Comparison of ENCODE assay signal across 32 cellular contexts in the genomic region with DNA sequence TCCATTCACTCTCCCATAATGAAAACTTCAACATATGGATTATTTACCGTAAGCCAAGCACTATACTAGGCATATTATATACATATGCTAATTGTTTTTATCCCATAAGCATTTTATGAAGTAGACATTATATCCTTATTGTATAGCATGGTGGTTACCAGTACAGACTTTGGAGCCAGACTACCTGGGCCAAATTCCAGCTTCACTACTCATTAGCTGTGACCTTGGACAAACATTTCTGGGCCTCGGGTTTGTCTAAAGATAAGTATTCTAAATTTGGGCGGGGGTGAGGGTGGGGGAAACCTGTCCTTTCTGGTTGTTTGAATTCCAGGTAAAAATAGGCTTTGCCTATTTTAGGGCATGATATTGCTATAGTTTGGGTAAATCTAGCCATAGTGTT.
"Had no signal": no experiment of that assay in that cellular context is flagged by ENCODE, and none has a peak within 500 bp of the region (broad histone marks: within the 10 kb centered on the region; RNA-seq: fewer than 3 reads in every experiment).

No MANE protein-coding gene starts in this region.

- H3K4me1 ChIP-seq: foreskin keratinocyte, gastroesophageal sphincter had no signal

- H3K27ac ChIP-seq: brain microvascular endothelial cell, esophagus muscularis mucosa, foreskin keratinocyte, gastroesophageal sphincter, WERI-Rb-1 had no signal

- ATAC-seq: activated CD4-positive, CD25-positive, alpha-beta regulatory T cell treated with anti-CD3 and anti-CD28 coated beads, Interleukin-2, amount 50 U/mL, for 24 hours; activated CD8-positive, alpha-beta T cell treated with anti-CD3 and anti-CD28 coated beads for 36 hours; activated T-cell treated with anti-CD3 and anti-CD28 coated beads, Interleukin-2, amount 50 U/mL, for 4 hours; activated T-helper 17 cell treated with anti-CD3 and anti-CD28 coated beads, Interleukin-2, amount 50 U/mL, for 72 hours; effector memory CD8-positive, alpha-beta T cell; foreskin keratinocyte; gastroesophageal sphincter; T-helper 17 cell had no signal

- FAIRE-seq: astrocyte, bronchial epithelial cell, colon had no signal

- H3K27me3 ChIP-seq: brain microvascular endothelial cell, esophagus muscularis mucosa, foreskin keratinocyte, gastroesophageal sphincter had no signal

- DNase-seq: activated B cell treated with CpG ODN at 0.5 μM for 24 hours; activated CD4-positive, alpha-beta T cell treated with anti-CD3 and anti-CD28 coated beads for 48 hours; activated CD4-positive, alpha-beta T cell treated with anti-CD3 and anti-CD28 coated beads, Interleukin-2, amount 50 U/mL, for 1 hour; activated CD4-positive, alpha-beta T cell treated with anti-CD3 and anti-CD28 coated beads, Interleukin-2, amount 50 U/mL, for 48 hours; activated CD8-positive, alpha-beta memory T cell treated with anti-CD3 and anti-CD28 coated beads for 24 hours; activated CD8-positive, alpha-beta T cell treated with anti-CD3 and anti-CD28 coated beads for 36 hours; activated effector memory CD4-positive, alpha-beta T cell treated with Interleukin-2 at 50 U/mL for 16 hours; activated gamma-delta T cell treated with Interleukin-2 at 50 U/mL for 16 hours; activated naive CD4-positive, alpha-beta T cell treated with anti-CD3 and anti-CD28 coated beads, Interleukin-2, amount 50 U/mL, for 16 hours; activated naive CD4-positive, alpha-beta T cell treated with Interleukin-2 at 50 U/mL for 16 hours; activated T-cell treated with anti-CD3 and anti-CD28 coated beads, Interleukin-2, amount 50 U/mL, for 4 hours; amniotic stem cell; anterior cingulate cortex; brain microvascular endothelial cell; caudate nucleus; cortex of kidney; dermis blood vessel endothelial cell; effector CD4-positive, alpha-beta T cell; effector memory CD8-positive, alpha-beta T cell; erythroblast; foreskin keratinocyte; T-helper 1 cell; T-helper 17 cell; T1000; WERI-Rb-1 had no signal

- H3K36me3 ChIP-seq: brain microvascular endothelial cell, esophagus muscularis mucosa, gastroesophageal sphincter, WERI-Rb-1 had no signal

- H3K4me3 ChIP-seq: esophagus muscularis mucosa, gastroesophageal sphincter had no signal
